Comparison of ENCODE assay signal across 22 cellular contexts in the genomic region with DNA sequence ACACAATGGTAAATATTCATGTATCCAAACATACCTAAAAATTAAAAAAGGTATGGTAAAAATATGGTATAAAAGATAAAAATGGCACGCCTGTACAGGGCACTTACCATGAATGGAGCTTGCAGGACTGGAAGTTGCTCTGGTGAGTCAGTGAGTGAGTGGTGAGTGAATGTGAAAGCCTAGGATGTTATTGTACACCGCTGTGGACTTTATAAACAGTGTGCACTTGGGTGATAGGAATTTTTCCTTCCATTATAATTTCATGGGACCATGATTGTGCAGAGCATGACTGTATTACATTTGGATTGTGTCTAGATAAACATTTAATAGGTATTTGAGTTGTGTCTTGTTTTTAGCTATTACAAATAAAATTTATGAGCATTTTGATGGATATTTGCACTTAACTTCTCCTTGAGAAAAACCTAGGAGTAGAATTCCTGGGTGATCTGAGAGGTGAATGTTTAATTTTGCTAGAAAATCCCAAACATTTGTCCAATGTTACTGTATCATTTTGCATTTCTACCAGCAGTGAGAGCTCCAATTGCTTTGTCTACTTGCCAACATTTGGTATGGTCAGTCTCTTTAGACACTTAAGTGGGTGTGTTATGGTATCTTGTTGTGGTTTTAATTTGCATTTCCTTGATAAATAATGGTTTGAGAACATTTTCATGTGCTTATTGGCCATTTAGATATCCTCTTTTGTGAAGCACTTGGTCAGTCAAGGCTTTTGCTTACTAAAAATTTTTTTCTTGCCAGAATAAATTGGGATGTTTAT.
DNase-seq lines count a peak whose midpoint lies in the region; ATAC-seq, FAIRE-seq and TF ChIP-seq lines count a peak whose summit lies in the region.
"Had no signal": no experiment of that assay in that cellular context is flagged by ENCODE, and none has a peak within 500 bp of the region (broad histone marks: within the 10 kb centered on the region; RNA-seq: fewer than 3 reads in every experiment).

No MANE protein-coding gene starts in this region.

- intact Hi-C loops in pancreas (cut with DNase I): no loop called here
- intact Hi-C loops in psoas muscle (cut with DNase I): no loop called here

- DNase-seq in AG04450 (ENCODE audit: low read depth, low spot score): peak; percentile 57
- peak; percentile 5 for DNase-seq in HFF-Myc (ENCODE audit: extremely low read depth, low read depth)
- DNase-seq in astrocyte of the spinal cord (ENCODE audit: low read depth, low spot score): peak; percentile 83
- DNase-seq in fibroblast of the aortic adventitia (ENCODE audit: low read depth): peak; percentile 27
- DNase-seq in pancreas: no peak
- DNase-seq in AG08395 (ENCODE audit: low spot score): no peak
- DNase-seq in psoas muscle: no peak
- DNase-seq: activated CD4-positive, CD25-positive, alpha-beta regulatory T cell treated with anti-CD3 and anti-CD28 coated beads, Interleukin-2, amount 50 U/mL, for 72 hours; activated effector memory CD4-positive, alpha-beta T cell treated with anti-CD3 and anti-CD28 coated beads, Interleukin-2, amount 50 U/mL, for 16 hours; anterior cingulate cortex; CD4-positive, alpha-beta T cell; cortex of kidney; erythroblast; hypothalamus; left cardiac atrium; NCI-H2081; NCI-H510A treated with DMSO at 0.1 percent for 48 hours; right cardiac atrium; stimulated activated naive CD8-positive, alpha-beta T cell treated with anti-CD3 and anti-CD28 coated beads, Interleukin-15, Interleukin-2, amounts not matched to agents 100 U/mL and 50 U/mL, for 24 hours; upper lobe of left lung had no signal

- no peak for FAIRE-seq in pancreas (lab: Jason Lieb, UNC)

- H3K27ac ChIP-seq in AG04450 (ENCODE audit: low read depth, low read length): no peak overlapping the region
- no peak overlapping the region for H3K27ac ChIP-seq in pancreas
- no peak overlapping the region for H3K27ac ChIP-seq in psoas muscle
- H3K27ac ChIP-seq: neutrophil, upper lobe of left lung had no signal

- CTCF ChIA-PET in AG04450 (lab: Charles Lee): interaction anchor here (1.4 kb wide), 1 partner anchor 8 kb away, joined by 6 read pairs; no protein-coding TSS in a partner anchor

- H3K27me3 ChIP-seq in AG04450 (ENCODE audit: control insufficient read depth, insufficient read depth, low read length): no peaks in the 10 kb centered on the region
- no peaks in the 10 kb centered on the region for H3K27me3 ChIP-seq in pancreas
- H3K27me3 ChIP-seq in psoas muscle (ENCODE audit: insufficient read depth in 3 of 3, low read length in 2 of 3): no peaks in the 10 kb centered on the region
- H3K27me3 ChIP-seq: neutrophil, upper lobe of left lung had no signal

- H3K4me3 ChIP-seq in AG04450 (ENCODE audit: low read depth, low read length) (no peak overlapping the region), HFF-Myc (replicated peaks; ENCODE audit: low read depth, low read length) (no peak overlapping the region), astrocyte of the spinal cord (ENCODE audit: low read depth, low read length) (no peak overlapping the region), fibroblast of the aortic adventitia (ENCODE audit: low read depth, low read length) (no peak overlapping the region), pancreas (no peak overlapping the region), psoas muscle (no peak overlapping the region)
- H3K4me3 ChIP-seq: upper lobe of left lung had no signal

- TF ChIP-seq CTCF in AG04450 (IDR thresholded peaks at IDR 0.05; ENCODE audit: low read depth, low read length): peak; percentile 17; the same call in 1 of the 2 replicates
- TF ChIP-seq CTCF in HFF-Myc (IDR thresholded peaks at IDR 0.05; ENCODE audit: low read depth, low read length, missing control alignments): no peak
- TF ChIP-seq CTCF in astrocyte of the spinal cord (IDR thresholded peaks at IDR 0.05; ENCODE audit: low read depth, low read length): no peak
- no peak for TF ChIP-seq CTCF in fibroblast of the aortic adventitia (IDR thresholded peaks at IDR 0.05; ENCODE audit: insufficient read depth, low read length)
- no peak for TF ChIP-seq CTCF in pancreas (IDR thresholded peaks at IDR 0.05)
- TF ChIP-seq CTCF in psoas muscle (IDR thresholded peaks at IDR 0.05): no peak

- POLR2A ChIA-PET in AG04450 (lab: Yijun Ruan, JAX): interaction anchor here (0.6 kb wide), 1 partner anchor 39 kb away, joined by 8 read pairs; no protein-coding TSS in a partner anchor

- H3K4me1 ChIP-seq in pancreas: no peaks in the 10 kb centered on the region
- no peaks in the 10 kb centered on the region for H3K4me1 ChIP-seq in psoas muscle
- H3K4me1 ChIP-seq: upper lobe of left lung had no signal

- no peaks in the 10 kb centered on the region for H3K36me3 ChIP-seq in pancreas
- H3K36me3 ChIP-seq in psoas muscle (ENCODE audit: insufficient read depth in 1 of 2, low read depth in 1 of 2): no peaks in the 10 kb centered on the region
- H3K36me3 ChIP-seq: neutrophil, upper lobe of left lung had no signal

- WGBS in pancreas, 2 donors: 94 to 97% methylated on average over 2 of the region's 2 CpGs
- WGBS in psoas muscle, 3 donors: 86 to 94% (median 87%) methylated on average over 2 of the region's 2 CpGs

- H3K9me3 ChIP-seq in AG04450 (ENCODE audit: control insufficient read depth, insufficient read depth, low read length) (peaks cover 3% of the 10 kb centered on the region; the same call in 1 of the 2 replicates), pancreas (no peaks in the 10 kb centered on the region), psoas muscle (no peaks in the 10 kb centered on the region)
- H3K9me3 ChIP-seq: neutrophil, upper lobe of left lung had no signal

- in situ Hi-C loops in astrocyte of the spinal cord (cut with HindIII; ENCODE audit: low sequenced_read_pairs): no loop called here

- ATAC-seq in GM18519 (IDR thresholded peaks at IDR 0.05; ENCODE audit: low FRiP score, unreplicated experiment) (no peak), pancreas (no peak), psoas muscle (no peak)
- ATAC-seq: left cardiac atrium; right cardiac atrium; stimulated activated naive CD8-positive, alpha-beta T cell treated with anti-CD3 and anti-CD28 coated beads, Interleukin-15, Interleukin-2, amounts not matched to agents 100 U/mL and 50 U/mL, for 24 hours had no signal

Comparison
In these comparisons a context has a peak if more than half of its experiments do, and no peak if none do; other contexts are left out.
1. DNase-seq: peak in AG04450 (single experiment), HFF-Myc (single experiment), astrocyte of the spinal cord (single experiment) and fibroblast of the aortic adventitia (single experiment); none in pancreas (0 of 6), AG08395 (single experiment) and psoas muscle (0 of 2).